In genomic region chr10:99732033-99732912, GRCh38 we compare ENCODE assay signal across 8 cellular contexts. TPM values are rescaled to one million over a fixed set of nuclear protein-coding genes. Genes with fewer than 3 reads are reported as not detected.
DNase-seq lines count a peak whose midpoint lies in the region; ATAC-seq, FAIRE-seq and TF ChIP-seq lines count a peak whose summit lies in the region.

COX15 (minus strand) TSS chr10:99732127; CDS start chr10:99732049, 78 bp downstream.
CUTC (plus strand) TSS chr10:99732234; CDS start chr10:99732349, 115 bp downstream.

- H3K4me3 ChIP-seq in IMR-90 (ENCODE audit: insufficient read depth, low read depth, low read length) (peak within 1 kb of the TSS; percentile 69), OCI-LY7 (ENCODE audit: low read depth, low read length, poor library complexity, severe bottlenecking) (peak within 1 kb of the TSS; percentile 78), endothelial cell of umbilical vein (replicated peaks in 1 of 3; ENCODE audit: insufficient read depth in 1 of 3, low read depth in 1 of 3, low read length in 3 of 3) (peak within 1 kb of the TSS; percentile 48 to 90 (median 65))

- H2BK120ac ChIP-seq in IMR-90 (ENCODE audit: low read depth, low read length), result peak within 1 kb of the TSS; percentile 67

- peak within 1 kb of the TSS; percentile 31; the same call in 1 of the 3 replicates for H2BK15ac ChIP-seq in IMR-90 (ENCODE audit: low read depth, low read length)

- peaks cover 2% of the 10 kb centered on the region; the same call in 1 of the 2 replicates for H3K4me1 ChIP-seq in IMR-90 (ENCODE audit: control insufficient read depth, insufficient read depth, low read length)
- H3K4me1 ChIP-seq in OCI-LY7 (ENCODE audit: insufficient read depth, low read length, poor library complexity, severe bottlenecking), result peaks cover 18% of the 10 kb centered on the region
- H3K4me1 ChIP-seq in endothelial cell of umbilical vein (ENCODE audit: control insufficient read depth, extremely low read depth, insufficient read depth, low read length), result peaks cover 15% of the 10 kb centered on the region

- dilution Hi-C loops in IMR-90 (cut with HindIII; ENCODE audit: low sequenced_read_pairs, unreplicated experiment) (no loop called here), endothelial cell of umbilical vein (cut with MboI; ENCODE audit: extremely low pct_ligation_motif_present, low sequenced_read_pairs) (no loop called here)

- H4K20me1 ChIP-seq in IMR-90 (ENCODE audit: insufficient read depth, low read length) (no peaks in the 10 kb centered on the region), OCI-LY7 (ENCODE audit: insufficient read depth, low read length) (no peaks in the 10 kb centered on the region), endothelial cell of umbilical vein (replicated peaks; ENCODE audit: control insufficient read depth, extremely low read depth, insufficient read depth, low read length) (no peaks in the 10 kb centered on the region)

- H3K36me3 ChIP-seq in IMR-90 (ENCODE audit: control insufficient read depth, insufficient read depth, low read length) (peaks cover 8% of the 10 kb centered on the region), OCI-LY7 (ENCODE audit: insufficient read depth, low read length) (peaks cover 26% of the 10 kb centered on the region), endothelial cell of umbilical vein (ENCODE audit: control insufficient read depth in 2 of 2, extremely low read depth in 1 of 2, insufficient read depth in 2 of 2, low read length in 2 of 2) (peaks cover 2 to 3% of the 10 kb centered on the region in 2 experiments)

- H3K79me2 ChIP-seq in OCI-LY7 (ENCODE audit: insufficient read depth, low read depth, low read length), result peaks cover 38% of the 10 kb centered on the region; the same call in 1 of the 2 replicates
- H3K79me2 ChIP-seq in endothelial cell of umbilical vein (ENCODE audit: control insufficient read depth, insufficient read depth, low read length), result peaks cover 16% of the 10 kb centered on the region

- H2BK5ac ChIP-seq in IMR-90 (ENCODE audit: low read depth, low read length, poor library complexity, severe bottlenecking), result peak within 1 kb of the TSS; percentile 88

- no peak within 1 kb of the TSS for H2BK20ac ChIP-seq in IMR-90 (ENCODE audit: low read depth, low read length)

- H3K79me1 ChIP-seq in IMR-90 (ENCODE audit: low read depth in 1 of 2, low read length in 2 of 2), result peaks cover 23 to 44% of the 10 kb centered on the region in 2 experiments; a peak in 3 of 4 replicates

- peak within 1 kb of the TSS; percentile 43 for H3K18ac ChIP-seq in IMR-90 (ENCODE audit: low read depth, low read length)

- no peaks in the 10 kb centered on the region for H3K9me3 ChIP-seq in IMR-90 (ENCODE audit: control insufficient read depth, insufficient read depth, low read length)
- no peaks in the 10 kb centered on the region for H3K9me3 ChIP-seq in OCI-LY7 (ENCODE audit: low read length)
- no peaks in the 10 kb centered on the region for H3K9me3 ChIP-seq in endothelial cell of umbilical vein (replicated peaks; ENCODE audit: control insufficient read depth, insufficient read depth, low read length)

- BruUV-seq in IMR-90 (replicated peaks; lab: Mats Ljungman, UMichigan) (no TSS peak), OCI-LY7 (replicated peaks; lab: Mats Ljungman, UMichigan) (no TSS peak), endothelial cell of umbilical vein (replicated peaks; lab: Mats Ljungman, UMichigan) (TSS peak; percentile 60)

- peak within 1 kb of the TSS; percentile 91 for H3K4ac ChIP-seq in IMR-90 (ENCODE audit: low read depth, low read length)

- TF ChIP-seq RAD21 in IMR-90 (IDR thresholded peaks at IDR 0.05; ENCODE audit: low read length), result peak; percentile 30

- 1% methylated on average over 56 of the region's 76 CpGs; no CpG with 5 or more reads in 1 of the 2 experiments for WGBS in IMR-90 (ENCODE audit: extremely low coverage in 2 of 2, insufficient read length in 1 of 2), 2 experiments

- peak; percentile 84 for ATAC-seq in GM21528 (IDR thresholded peaks at IDR 0.05; ENCODE audit: low FRiP score, unreplicated experiment)
- ATAC-seq in IMR-90 (ENCODE audit: low read depth), result peak; percentile 95

- H4K91ac ChIP-seq in IMR-90 (ENCODE audit: insufficient read depth, low read depth, low read length), result peak within 1 kb of the TSS; percentile 87

- peak within 1 kb of the TSS; percentile 94 for H2AK9ac ChIP-seq in IMR-90 (replicated peaks; ENCODE audit: low read depth, low read length, poor library complexity)

- peak within 1 kb of the TSS; percentile 92 for H2AK5ac ChIP-seq in IMR-90 (ENCODE audit: low read depth, low read length)

- TF ChIP-seq POLR2A in IMR-90 (IDR thresholded peaks at IDR 0.05; ENCODE audit: low read depth, low read length) (peak; percentile 79), endothelial cell of umbilical vein (IDR thresholded peaks at IDR 0.05; ENCODE audit: low read depth, low read length) (peak; percentile 86)

- H3K56ac ChIP-seq in IMR-90 (ENCODE audit: extremely low read depth, insufficient read depth, low read length), result peak within 1 kb of the TSS; percentile 90

- POLR2A ChIA-PET in IMR-90 (lab: Charles Lee; ENCODE audit: unreplicated experiment) (interaction anchor here (0.6 to 0.7 kb wide), 3 partner anchors 8 to 113 kb away, joined by 3 read pairs; no protein-coding TSS in a partner anchor), OCI-LY7 (lab: Charles Lee) (interaction anchor here (0.6 to 3.6 kb wide), 10 partner anchors 9 to 1339 kb away, joined by 3 to 17 read pairs (median 4); partner anchors contain the start of gene ENTPD7), endothelial cell of umbilical vein (lab: Charles Lee) (interaction anchor here (0.6 to 1.4 kb wide), 4 partner anchors 19 to 113 kb away, joined by 3 to 4 read pairs (median 3); partner anchors contain the start of gene ABCC2)

- H3K14ac ChIP-seq in IMR-90 (replicated peaks; ENCODE audit: low read depth, low read length), result peak within 1 kb of the TSS; percentile 95

- peak; percentile 25; the same call in 1 of the 2 replicates for TF ChIP-seq CTCF in IMR-90 (conservative IDR thresholded peaks at IDR 0.05; ENCODE audit: low read depth, low read length)
- peak; percentile 68 for TF ChIP-seq CTCF in OCI-LY7 (conservative IDR thresholded peaks at IDR 0.05; ENCODE audit: low read length)
- TF ChIP-seq CTCF in endothelial cell of umbilical vein (IDR thresholded peaks at IDR 0.05; ENCODE audit: extremely low read depth in 1 of 2, insufficient read depth in 1 of 2, low read depth in 1 of 2, low read length in 2 of 2), result peak; percentile 33 to 54

- H3K9me1 ChIP-seq in IMR-90 (ENCODE audit: insufficient read depth, low read length) (no peaks in the 10 kb centered on the region), endothelial cell of umbilical vein (replicated peaks; ENCODE audit: control insufficient read depth, extremely low read depth, insufficient read depth, low read length) (no peaks in the 10 kb centered on the region)

- H3K27ac ChIP-seq in IMR-90 (ENCODE audit: insufficient read depth, low read length), result peak within 1 kb of the TSS; percentile 96
- peak within 1 kb of the TSS; percentile 74 for H3K27ac ChIP-seq in OCI-LY7 (ENCODE audit: low read depth, low read length, poor library complexity, severe bottlenecking)
- H3K27ac ChIP-seq in endothelial cell of umbilical vein (ENCODE audit: insufficient read depth, low read depth, low read length), result peak within 1 kb of the TSS; percentile 53

- peak within 1 kb of the TSS; percentile 90 for H3K23ac ChIP-seq in IMR-90 (ENCODE audit: low read depth, low read length)

- intact Hi-C loops in IMR-90 (cut with micrococcal nuclease), result loop anchor here (1.0 to 10.0 kb wide), 5 partner anchors 50 to 453 kb away; partner anchors contain the start of genes ABCC2 and ERLIN1
- intact Hi-C loops in OCI-LY7 (cut with micrococcal nuclease; ENCODE audit: unreplicated experiment), result loop anchor here (2.0 to 10.0 kb wide), 5 partner anchors 47 to 297 kb away; partner anchors contain the start of genes ENTPD7, GOT1 and SLC25A28
- intact Hi-C loops in endothelial cell of umbilical vein (cut with micrococcal nuclease), result loop anchor here (1.0 to 5.0 kb wide), 7 partner anchors 47 to 495 kb away; partner anchors contain the start of genes CHUK and ERLIN1

- no peaks in the 10 kb centered on the region for H3K9me2 ChIP-seq in OCI-LY7 (ENCODE audit: insufficient read depth, low read length)

- no peaks in the 10 kb centered on the region for H3K27me3 ChIP-seq in IMR-90 (ENCODE audit: control insufficient read depth, insufficient read depth, low read length)
- no peaks in the 10 kb centered on the region for H3K27me3 ChIP-seq in endothelial cell of umbilical vein (ENCODE audit: control insufficient read depth in 2 of 2, insufficient read depth in 2 of 2, low read length in 2 of 2)

- CTCF ChIA-PET in IMR-90 (lab: Yijun Ruan, JAX) (interaction anchor here (0.7 to 1.6 kb wide), 5 partner anchors 11 to 233 kb away, joined by 3 to 5 read pairs (median 3); no protein-coding TSS in a partner anchor), OCI-LY7 (lab: Charles Lee; ENCODE audit: unreplicated experiment) (interaction anchor here (0.5 to 0.8 kb wide), 5 partner anchors 70 to 638 kb away, joined by 3 to 9 read pairs (median 4); no protein-coding TSS in a partner anchor), endothelial cell of umbilical vein (lab: Charles Lee) (interaction anchor here (0.9 to 4.6 kb wide), 20 partner anchors 9 to 313 kb away, joined by 3 to 49 read pairs (median 4); partner anchors contain the start of genes DNMBP, ENTPD7 and SLC25A28)

- peak within 1 kb of the TSS; percentile 99 for H3K9ac ChIP-seq in IMR-90 (ENCODE audit: low read depth, low read length)
- H3K9ac ChIP-seq in endothelial cell of umbilical vein (replicated peaks; ENCODE audit: extremely low read depth, insufficient read depth, low read length), result peak within 1 kb of the TSS; percentile 77

- peak within 1 kb of the TSS; percentile 100 for H3K4me2 ChIP-seq in IMR-90 (ENCODE audit: low read depth, low read length)
- H3K4me2 ChIP-seq in OCI-LY7 (ENCODE audit: low read length), result peak within 1 kb of the TSS; percentile 75
- peak within 1 kb of the TSS; percentile 77 for H3K4me2 ChIP-seq in endothelial cell of umbilical vein (ENCODE audit: insufficient read depth, low read length)

- FAIRE-seq in endothelial cell of umbilical vein (lab: Jason Lieb, UNC), result peak; percentile 90

- H2AFZ ChIP-seq in IMR-90 (replicated peaks; ENCODE audit: low read length, poor library complexity), result peak within 1 kb of the TSS; percentile 93
- H2AFZ ChIP-seq in OCI-LY7 (ENCODE audit: low read length), result peak within 1 kb of the TSS; percentile 85
- peak within 1 kb of the TSS; percentile 87 for H2AFZ ChIP-seq in endothelial cell of umbilical vein (ENCODE audit: low read depth, low read length)

- DNase-seq in DMS114 treated with DMSO at 0.1 percent for 48 hours (lab: John Stamatoyannopoulos, UW; ENCODE audit: unreplicated experiment) (peak; percentile 95), IMR-90 (peak; percentile 96), OCI-LY7 (ENCODE audit: low spot score) (peak; percentile 96), activated T-cell treated with anti-CD3 and anti-CD28 coated beads for 1 hour (ENCODE audit: low read depth) (peak; percentile 91), endothelial cell of umbilical vein (ENCODE audit: low read depth, low spot score) (peak; percentile 98), midbrain (lab: John Stamatoyannopoulos, UW) (peak; percentile 97)
- DNase-seq in stimulated activated CD8-positive, alpha-beta memory T cell treated with anti-CD3 and anti-CD28 coated beads, Interleukin-2, amount 100 ng/mL, for 1 hour (ENCODE audit: low read depth in 2 of 2), result peak; percentile 88 to 90

- peak within 1 kb of the TSS; percentile 85 to 98 for H4K8ac ChIP-seq in IMR-90 (ENCODE audit: low read depth in 2 of 2, low read length in 2 of 2)

- in situ Hi-C loops in IMR-90 (cut with MboI; ENCODE audit: low sequenced_read_pairs), result no loop called here

- peak within 1 kb of the TSS; percentile 93 for H4K5ac ChIP-seq in IMR-90 (ENCODE audit: low read depth, low read length)

RNA-seq across cellular contexts. Expression of gene COX15, which starts in this region (rescaled TPM):
- total RNA-seq in IMR-90 (2012; rRNA removed), result 40.1 and 41.1 TPM in 2 replicates
- polyA plus RNA-seq in IMR-90 (2012; rRNA removed), result 17.3 and 18.9 TPM in 2 replicates
- 7.5 and 11.5 TPM in 2 replicates for polyA plus RNA-seq in IMR-90 (2012; cell fraction: cytosol; rRNA removed)
- polyA plus RNA-seq in IMR-90 (2012; cell fraction: nucleus; rRNA removed; ENCODE audit: low replicate concordance), result 9.7 and 24.9 TPM in 2 replicates
- 18.5 and 19.6 TPM in 2 replicates for total RNA-seq in OCI-LY7 (2014; rRNA removed; shearing (Covaris generic))
- total RNA-seq in OCI-LY7 (2022), result 50.3 and 55.2 TPM in 2 replicates
- 31.7 and 34.6 TPM in 2 replicates for total RNA-seq in endothelial cell of umbilical vein
- 13.7 and 16.6 TPM in 2 replicates for polyA plus RNA-seq in endothelial cell of umbilical vein
- 14.2 and 16.5 TPM in 2 replicates for polyA plus RNA-seq in endothelial cell of umbilical vein (2011; cell fraction: cytosol; rRNA removed)
- 21.0 and 24.1 TPM in 2 replicates for polyA plus RNA-seq in endothelial cell of umbilical vein (2011; cell fraction: nucleus; rRNA removed)
- 30.6 and 31.0 TPM in 2 replicates for polyA plus RNA-seq in endothelial cell of umbilical vein (2012)
- 16.9 and 21.4 TPM in 2 replicates for polyA minus RNA-seq in endothelial cell of umbilical vein
- 22.1 TPM for polyA minus RNA-seq in endothelial cell of umbilical vein (2011; cell fraction: cytosol; rRNA and poly(A)+ RNA removed)
- polyA minus RNA-seq in endothelial cell of umbilical vein (2011; cell fraction: nucleus; rRNA and poly(A)+ RNA removed), result 6.0 and 11.2 TPM in 2 replicates

RNA-seq across cellular contexts. Expression of gene CUTC, which starts in this region (rescaled TPM):
- total RNA-seq in IMR-90 (2012; rRNA removed), result 7.0 and 17.2 TPM in 2 replicates
- polyA plus RNA-seq in IMR-90 (2012; rRNA removed), result 9.1 and 10.2 TPM in 2 replicates
- 2.7 and 5.5 TPM in 2 replicates for polyA plus RNA-seq in IMR-90 (2012; cell fraction: cytosol; rRNA removed)
- polyA plus RNA-seq in IMR-90 (2012; cell fraction: nucleus; rRNA removed; ENCODE audit: low replicate concordance), result 1.3 and 11.4 TPM in 2 replicates
- total RNA-seq in OCI-LY7 (2014; rRNA removed; shearing (Covaris generic)), result 29.9 and 37.1 TPM in 2 replicates
- 41.6 and 42.9 TPM in 2 replicates for total RNA-seq in OCI-LY7 (2022)
- total RNA-seq in endothelial cell of umbilical vein, result 17.7 and 20.4 TPM in 2 replicates
- polyA plus RNA-seq in endothelial cell of umbilical vein, result 14.4 and 23.1 TPM in 2 replicates
- 21.8 and 21.9 TPM in 2 replicates for polyA plus RNA-seq in endothelial cell of umbilical vein (2011; cell fraction: cytosol; rRNA removed)
- 18.8 and 27.7 TPM in 2 replicates for polyA plus RNA-seq in endothelial cell of umbilical vein (2011; cell fraction: nucleus; rRNA removed)
- 26.9 and 31.7 TPM in 2 replicates for polyA plus RNA-seq in endothelial cell of umbilical vein (2012)
- 24.7 and 28.3 TPM in 2 replicates for polyA minus RNA-seq in endothelial cell of umbilical vein
- polyA minus RNA-seq in endothelial cell of umbilical vein (2011; cell fraction: cytosol; rRNA and poly(A)+ RNA removed), result 9.8 TPM
- polyA minus RNA-seq in endothelial cell of umbilical vein (2011; cell fraction: nucleus; rRNA and poly(A)+ RNA removed), result 9.6 and 14.4 TPM in 2 replicates

Comparison
In these comparisons a context has a peak if more than half of its experiments do, and no peak if none do; other contexts are left out.
1. Peak in every context shown above with its lines: DNase-seq, ATAC-seq, H3K4me3 ChIP-seq and H3K27ac ChIP-seq.